1 cellular context compared by ENCODE assay signal in the genomic region with DNA sequence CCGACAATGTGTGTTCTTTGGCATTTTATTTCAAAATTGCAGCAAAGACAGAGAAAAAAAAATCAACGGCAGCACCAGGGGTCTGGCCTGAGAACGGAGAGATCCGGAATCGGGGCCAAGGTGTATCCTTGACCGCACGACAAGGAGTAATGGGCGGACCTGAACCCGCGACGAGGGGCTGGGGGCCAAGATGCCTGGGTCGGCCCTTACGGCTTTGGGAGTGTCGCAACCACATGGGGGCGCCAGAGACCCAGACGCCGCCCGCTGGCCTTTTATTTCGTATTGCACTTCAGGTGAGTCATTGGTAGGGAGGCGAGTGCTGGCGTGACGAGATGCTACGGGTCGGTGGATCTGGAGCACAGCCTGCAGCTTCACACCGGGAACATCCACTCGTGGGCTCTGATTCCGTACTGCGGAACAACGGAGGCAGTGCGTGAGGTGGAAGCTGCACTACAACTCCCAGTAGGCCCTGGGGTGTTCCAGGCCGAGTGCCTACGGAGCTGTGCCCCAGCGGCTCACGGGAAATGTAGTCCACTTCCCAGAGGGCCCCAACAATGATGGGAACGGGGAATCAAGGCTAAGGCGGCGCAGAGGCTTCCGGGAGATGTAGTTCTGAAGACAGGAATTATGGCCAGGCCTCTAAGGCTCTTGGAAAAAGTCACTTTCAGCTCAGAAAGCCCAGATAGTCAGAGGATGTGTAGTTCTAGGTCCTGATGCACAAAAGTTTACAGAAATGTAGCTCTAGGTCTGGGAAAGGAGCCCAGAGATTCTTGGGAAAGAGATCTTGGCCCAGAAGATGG.
TF ChIP-seq lines count a peak whose summit lies in the region.

No MANE protein-coding gene starts in this region.

TF ChIP-seq in K562, 482 proteins besides CTCF, POLR2A, EP300 and RAD21 (continued from another document and continues in another):
- TF ChIP-seq MGA (IDR thresholded peaks at IDR 0.05) = no peak
- TF ChIP-seq TGIF2 (CRISPR knock-in tag; IDR thresholded peaks at IDR 0.05) = no peak
- TF ChIP-seq SMC3 (conservative IDR thresholded peaks at IDR 0.05; ENCODE audit: insufficient read depth, low read depth, low read length) = peak; percentile 94
- TF ChIP-seq IRF1 (CRISPR knock-in tag; IDR thresholded peaks at IDR 0.05; ENCODE audit: borderline replicate concordance) = no peak
- peak; percentile 76 for TF ChIP-seq REST (CRISPR knock-in tag; IDR thresholded peaks at IDR 0.05; ENCODE audit: low read depth)
- no peak; the same call in 1 of the 2 replicates for TF ChIP-seq ESRRB (CRISPR knock-in tag; IDR thresholded peaks at IDR 0.05; ENCODE audit: borderline replicate concordance)
- no peak for TF ChIP-seq ZZZ3 (IDR thresholded peaks at IDR 0.05)
- TF ChIP-seq, protein P1, sequence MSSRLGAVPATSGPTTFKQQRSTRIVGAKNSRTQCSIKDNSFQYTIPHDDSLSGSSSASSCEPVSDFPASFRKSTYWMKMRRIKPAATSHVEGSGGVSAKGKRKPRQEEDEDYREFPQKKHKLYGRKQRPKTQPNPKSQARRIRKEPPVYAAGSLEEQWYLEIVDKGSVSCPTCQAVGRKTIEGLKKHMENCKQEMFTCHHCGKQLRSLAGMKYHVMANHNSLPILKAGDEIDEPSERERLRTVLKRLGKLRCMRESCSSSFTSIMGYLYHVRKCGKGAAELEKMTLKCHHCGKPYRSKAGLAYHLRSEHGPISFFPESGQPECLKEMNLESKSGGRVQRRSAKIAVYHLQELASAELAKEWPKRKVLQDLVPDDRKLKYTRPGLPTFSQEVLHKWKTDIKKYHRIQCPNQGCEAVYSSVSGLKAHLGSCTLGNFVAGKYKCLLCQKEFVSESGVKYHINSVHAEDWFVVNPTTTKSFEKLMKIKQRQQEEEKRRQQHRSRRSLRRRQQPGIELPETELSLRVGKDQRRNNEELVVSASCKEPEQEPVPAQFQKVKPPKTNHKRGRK (tag; IDR thresholded peaks at IDR 0.05) = no peak
- TF ChIP-seq, protein P2, sequence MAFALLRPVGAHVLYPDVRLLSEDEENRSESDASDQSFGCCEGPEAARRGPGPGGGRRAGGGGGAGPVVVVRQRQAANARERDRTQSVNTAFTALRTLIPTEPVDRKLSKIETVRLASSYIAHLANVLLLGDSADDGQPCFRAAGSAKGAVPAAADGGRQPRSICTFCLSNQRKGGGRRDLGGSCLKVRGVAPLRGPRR (CRISPR knock-in tag; IDR thresholded peaks at IDR 0.05) = no peak
- peak; percentile 94 for TF ChIP-seq ELF1 (tag; IDR thresholded peaks at IDR 0.05)
- peak; percentile 75 for TF ChIP-seq CREB1 (IDR thresholded peaks at IDR 0.05)
- peak; percentile 77 for TF ChIP-seq CREB1 (CRISPR knock-in tag; IDR thresholded peaks at IDR 0.05)
- TF ChIP-seq, protein P3, sequence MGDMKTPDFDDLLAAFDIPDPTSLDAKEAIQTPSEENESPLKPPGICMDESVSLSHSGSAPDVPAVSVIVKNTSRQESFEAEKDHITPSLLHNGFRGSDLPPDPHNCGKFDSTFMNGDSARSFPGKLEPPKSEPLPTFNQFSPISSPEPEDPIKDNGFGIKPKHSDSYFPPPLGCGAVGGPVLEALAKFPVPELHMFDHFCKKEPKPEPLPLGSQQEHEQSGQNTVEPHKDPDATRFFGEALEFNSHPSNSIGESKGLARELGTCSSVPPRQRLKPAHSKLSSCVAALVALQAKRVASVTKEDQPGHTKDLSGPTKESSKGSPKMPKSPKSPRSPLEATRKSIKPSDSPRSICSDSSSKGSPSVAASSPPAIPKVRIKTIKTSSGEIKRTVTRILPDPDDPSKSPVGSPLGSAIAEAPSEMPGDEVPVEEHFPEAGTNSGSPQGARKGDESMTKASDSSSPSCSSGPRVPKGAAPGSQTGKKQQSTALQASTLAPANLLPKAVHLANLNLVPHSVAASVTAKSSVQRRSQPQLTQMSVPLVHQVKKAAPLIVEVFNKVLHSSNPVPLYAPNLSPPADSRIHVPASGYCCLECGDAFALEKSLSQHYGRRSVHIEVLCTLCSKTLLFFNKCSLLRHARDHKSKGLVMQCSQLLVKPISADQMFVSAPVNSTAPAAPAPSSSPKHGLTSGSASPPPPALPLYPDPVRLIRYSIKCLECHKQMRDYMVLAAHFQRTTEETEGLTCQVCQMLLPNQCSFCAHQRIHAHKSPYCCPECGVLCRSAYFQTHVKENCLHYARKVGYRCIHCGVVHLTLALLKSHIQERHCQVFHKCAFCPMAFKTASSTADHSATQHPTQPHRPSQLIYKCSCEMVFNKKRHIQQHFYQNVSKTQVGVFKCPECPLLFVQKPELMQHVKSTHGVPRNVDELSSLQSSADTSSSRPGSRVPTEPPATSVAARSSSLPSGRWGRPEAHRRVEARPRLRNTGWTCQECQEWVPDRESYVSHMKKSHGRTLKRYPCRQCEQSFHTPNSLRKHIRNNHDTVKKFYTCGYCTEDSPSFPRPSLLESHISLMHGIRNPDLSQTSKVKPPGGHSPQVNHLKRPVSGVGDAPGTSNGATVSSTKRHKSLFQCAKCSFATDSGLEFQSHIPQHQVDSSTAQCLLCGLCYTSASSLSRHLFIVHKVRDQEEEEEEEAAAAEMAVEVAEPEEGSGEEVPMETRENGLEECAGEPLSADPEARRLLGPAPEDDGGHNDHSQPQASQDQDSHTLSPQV (IDR thresholded peaks at IDR 0.05) = peak; percentile 99
- TF ChIP-seq DNMT1 (IDR thresholded peaks at IDR 0.05) = 0 out of 2 replicates have a peak, but pooled peaks have one; percentile 16
- peak; percentile 88 for TF ChIP-seq ZFX (CRISPR knock-in tag; IDR thresholded peaks at IDR 0.05)
- TF ChIP-seq, protein P4, sequence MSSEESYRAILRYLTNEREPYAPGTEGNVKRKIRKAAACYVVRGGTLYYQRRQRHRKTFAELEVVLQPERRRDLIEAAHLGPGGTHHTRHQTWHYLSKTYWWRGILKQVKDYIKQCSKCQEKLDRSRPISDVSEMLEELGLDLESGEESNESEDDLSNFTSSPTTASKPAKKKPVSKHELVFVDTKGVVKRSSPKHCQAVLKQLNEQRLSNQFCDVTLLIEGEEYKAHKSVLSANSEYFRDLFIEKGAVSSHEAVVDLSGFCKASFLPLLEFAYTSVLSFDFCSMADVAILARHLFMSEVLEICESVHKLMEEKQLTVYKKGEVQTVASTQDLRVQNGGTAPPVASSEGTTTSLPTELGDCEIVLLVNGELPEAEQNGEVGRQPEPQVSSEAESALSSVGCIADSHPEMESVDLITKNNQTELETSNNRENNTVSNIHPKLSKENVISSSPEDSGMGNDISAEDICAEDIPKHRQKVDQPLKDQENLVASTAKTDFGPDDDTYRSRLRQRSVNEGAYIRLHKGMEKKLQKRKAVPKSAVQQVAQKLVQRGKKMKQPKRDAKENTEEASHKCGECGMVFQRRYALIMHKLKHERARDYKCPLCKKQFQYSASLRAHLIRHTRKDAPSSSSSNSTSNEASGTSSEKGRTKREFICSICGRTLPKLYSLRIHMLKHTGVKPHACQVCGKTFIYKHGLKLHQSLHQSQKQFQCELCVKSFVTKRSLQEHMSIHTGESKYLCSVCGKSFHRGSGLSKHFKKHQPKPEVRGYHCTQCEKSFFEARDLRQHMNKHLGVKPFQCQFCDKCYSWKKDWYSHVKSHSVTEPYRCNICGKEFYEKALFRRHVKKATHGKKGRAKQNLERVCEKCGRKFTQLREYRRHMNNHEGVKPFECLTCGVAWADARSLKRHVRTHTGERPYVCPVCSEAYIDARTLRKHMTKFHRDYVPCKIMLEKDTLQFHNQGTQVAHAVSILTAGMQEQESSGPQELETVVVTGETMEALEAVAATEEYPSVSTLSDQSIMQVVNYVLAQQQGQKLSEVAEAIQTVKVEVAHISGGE (CRISPR knock-in tag; IDR thresholded peaks at IDR 0.05) = peak in 1 of 3 experiments; percentile 92; a peak in 2 of 6 replicates
